Comparison of ENCODE assay signal across 10 cellular contexts in the genomic region with DNA sequence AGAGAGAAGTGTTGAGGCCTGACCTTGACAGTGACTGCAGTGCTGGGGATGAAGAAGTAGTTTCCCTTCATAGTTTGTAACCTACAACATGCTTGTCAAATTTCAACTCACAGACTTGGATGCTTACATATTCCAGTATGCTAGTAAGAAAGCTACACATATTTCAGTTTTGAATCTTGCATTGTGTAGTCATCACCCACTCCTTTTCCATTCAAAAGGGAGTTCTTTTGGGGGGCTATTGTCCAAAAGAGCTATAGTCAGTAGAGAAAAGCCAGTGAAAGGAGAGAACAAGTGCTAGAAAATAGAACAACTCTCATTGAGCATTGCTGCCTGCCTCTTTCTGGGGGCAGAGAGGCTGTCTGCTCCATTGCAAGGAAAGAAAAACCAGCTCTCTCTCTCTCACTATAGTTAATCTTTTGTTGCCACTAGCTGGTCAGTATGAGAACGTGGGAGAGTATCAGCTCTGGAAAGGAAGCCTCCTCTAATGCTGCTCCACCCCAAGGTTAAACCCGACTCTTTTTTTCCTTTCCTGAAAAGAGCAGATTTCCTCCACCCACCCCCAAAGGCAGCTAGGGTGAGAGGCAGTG.
"Had no signal": no experiment of that assay in that cellular context is flagged by ENCODE, and none has a peak within 500 bp of the region (broad histone marks: within the 10 kb centered on the region; RNA-seq: fewer than 3 reads in every experiment).

No MANE protein-coding gene starts in this region.

- ATAC-seq: activated CD4-positive, CD25-positive, alpha-beta regulatory T cell treated with anti-CD3 and anti-CD28 coated beads, Interleukin-2, amount 50 U/mL, for 24 hours; esophagus mucosa; left lobe of liver had no signal

- DNase-seq: activated CD4-positive, alpha-beta T cell treated with anti-CD3 and anti-CD28 coated beads, Interleukin-2, amount 50 U/mL, for 4 hours; activated T-cell treated with anti-CD3 and anti-CD28 coated beads, Interleukin-2, amount 50 U/mL, for 1 hour; amniotic stem cell; cerebellar nuclear complex; mammary epithelial cell; sigmoid colon; stimulated activated naive CD4-positive, alpha-beta T cell had no signal
